Comparison of ENCODE assay signal across 12 cellular contexts in the genomic region with DNA sequence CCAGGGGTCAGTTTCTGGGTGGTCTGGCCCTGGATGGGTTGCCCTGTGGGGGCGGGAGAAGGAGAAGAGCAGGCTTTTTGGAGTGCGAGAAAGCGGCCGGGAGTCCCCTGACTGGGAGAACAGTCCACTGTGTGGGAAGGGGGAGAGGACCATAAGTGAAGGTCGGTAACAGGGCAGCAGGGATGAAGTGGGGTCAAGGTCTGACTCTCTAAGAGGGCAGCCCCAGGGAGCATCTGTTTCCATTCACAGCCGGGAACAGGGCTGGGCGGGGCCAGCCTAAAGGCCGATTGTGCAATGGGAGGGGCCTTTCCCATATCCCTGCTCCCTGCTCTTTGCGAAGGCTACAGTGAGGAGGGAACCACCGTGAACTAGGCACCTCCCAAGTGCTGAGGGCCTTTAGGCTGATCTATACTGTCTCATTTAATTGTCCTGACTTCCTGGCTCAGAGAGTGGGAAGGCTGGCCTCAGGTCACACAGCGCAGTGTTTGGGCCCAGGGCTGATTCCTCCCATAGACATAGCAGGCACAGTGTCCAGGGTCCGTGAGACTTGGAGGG. TPM values are rescaled to one million over a fixed set of nuclear protein-coding genes. Genes with fewer than 3 reads are reported as not detected.
DNase-seq lines count a peak whose midpoint lies in the region; ATAC-seq and TF ChIP-seq lines count a peak whose summit lies in the region.
"Had no signal": no experiment of that assay in that cellular context is flagged by ENCODE, and none has a peak within 500 bp of the region (broad histone marks: within the 10 kb centered on the region; RNA-seq: fewer than 3 reads in every experiment).

No MANE protein-coding gene starts in this region.

- DNase-seq in left lobe of liver (ENCODE audit: low spot score) (no peak), stomach (peak; percentile 46), DMS79 treated with DMSO at 0.1 percent for 48 hours (lab: John Stamatoyannopoulos, UW) (no peak)
- DNase-seq in effector memory CD8-positive, alpha-beta T cell, result no peak
- DNase-seq: activated B cell treated with CpG ODN at 0.5 μM for 24 hours had no signal

- H3K27me3 ChIP-seq in stomach, result peaks cover 0 to 10% (median 0%) of the 10 kb centered on the region in 3 donors

- no peak for TF ChIP-seq POLR2A in stomach (IDR thresholded peaks at IDR 0.05)

- H3K9me3 ChIP-seq in stomach, result no peaks in the 10 kb centered on the region

- H3K4me3 ChIP-seq in stomach, result no peak overlapping the region

- H3K4me1 ChIP-seq in stomach, result peaks cover 5 to 41% (median 17%) of the 10 kb centered on the region in 4 donors

- no peaks in the 10 kb centered on the region for H3K9me3 Mint-ChIP-seq in effector memory CD8-positive, alpha-beta T cell
- H3K9me3 Mint-ChIP-seq: activated B cell treated with CpG ODN at 0.5 μM for 24 hours; activated naive CD4-positive, alpha-beta T cell treated with anti-CD3 and anti-CD28 coated beads, Interleukin-2, amount 50 U/mL, for 24 hours had no signal

- H3K36me3 Mint-ChIP-seq in effector memory CD8-positive, alpha-beta T cell (ENCODE audit: insufficient read depth), result no peaks in the 10 kb centered on the region
- H3K36me3 Mint-ChIP-seq: activated naive CD4-positive, alpha-beta T cell treated with anti-CD3 and anti-CD28 coated beads, Interleukin-2, amount 50 U/mL, for 24 hours had no signal

- no peak overlapping the region for H3K4me3 Mint-ChIP-seq in effector memory CD8-positive, alpha-beta T cell
- H3K4me3 Mint-ChIP-seq: activated B cell treated with CpG ODN at 0.5 μM for 24 hours; activated naive CD4-positive, alpha-beta T cell treated with anti-CD3 and anti-CD28 coated beads, Interleukin-2, amount 50 U/mL, for 24 hours had no signal

- peak overlapping the region; percentile 30 to 83 (median 72) for H3K27ac ChIP-seq in stomach
- H3K27ac ChIP-seq: epithelial cell of prostate had no signal

- no peak for TF ChIP-seq RAD21 in Ishikawa (IDR thresholded peaks at IDR 0.05; ENCODE audit: low read depth)

- no peaks in the 10 kb centered on the region for H3K4me1 Mint-ChIP-seq in effector memory CD8-positive, alpha-beta T cell (ENCODE audit: low read depth in 2 of 2)
- H3K4me1 Mint-ChIP-seq: activated B cell treated with CpG ODN at 0.5 μM for 24 hours; activated naive CD4-positive, alpha-beta T cell treated with anti-CD3 and anti-CD28 coated beads, Interleukin-2, amount 50 U/mL, for 24 hours had no signal

- intact Hi-C loops in stomach (cut with DNase I; ENCODE audit: low total_unique reads), result no loop called here

- TF ChIP-seq CTCF in stomach (IDR thresholded peaks at IDR 0.05), result no peak

- ATAC-seq in esophagus mucosa, result peak; percentile 67
- ATAC-seq in left lobe of liver, result peak; percentile 70
- ATAC-seq in GM18861 (IDR thresholded peaks at IDR 0.05; ENCODE audit: unreplicated experiment), result no peak
- no peak for ATAC-seq in effector memory CD8-positive, alpha-beta T cell (replicated peaks)
- ATAC-seq in HG02610 (IDR thresholded peaks at IDR 0.05; ENCODE audit: unreplicated experiment), result no peak

- H3K27ac Mint-ChIP-seq in effector memory CD8-positive, alpha-beta T cell, result no peak overlapping the region
- H3K27ac Mint-ChIP-seq: activated B cell treated with CpG ODN at 0.5 μM for 24 hours; activated naive CD4-positive, alpha-beta T cell treated with anti-CD3 and anti-CD28 coated beads, Interleukin-2, amount 50 U/mL, for 24 hours had no signal

- peaks cover 50 to 86% of the 10 kb centered on the region in 2 donors for H3K27me3 Mint-ChIP-seq in effector memory CD8-positive, alpha-beta T cell

- 33 to 39% (median 35%) methylated on average over 12 of the region's 12 CpGs for WGBS in stomach, 5 donors

- H3K36me3 ChIP-seq in stomach, result no peaks in the 10 kb centered on the region

- TF ChIP-seq EP300 in Ishikawa (IDR thresholded peaks at IDR 0.05; ENCODE audit: borderline replicate concordance), result no peak
- no peak for TF ChIP-seq EP300 in stomach (IDR thresholded peaks at IDR 0.05)

TF ChIP-seq in Ishikawa, 13 proteins besides CTCF, POLR2A, EP300 and RAD21:
- peak; percentile 63; the same call in 1 of the 2 replicates for TF ChIP-seq CEBPB (IDR thresholded peaks at IDR 0.05)
- no peak for TF ChIP-seq TEAD4 (IDR thresholded peaks at IDR 0.05)

RNA-seq across cellular contexts. Expression of gene WFDC1, which starts 10.4 kb away (rescaled TPM):
- total RNA-seq in esophagus mucosa (1.1 TPM), left lobe of liver (1.4 TPM), stomach (10 to 100 TPM in 4 of 5 donors, not detected in 1; 10.7 to 64.3 (median 20.8) TPM)
- 10 to 100 TPM; 12.9 to 19.4 (median 13.9) TPM for polyA plus RNA-seq in stomach
- total RNA-seq: activated B cell treated with CpG ODN at 0.5 μM for 24 hours, LHCN-M2 had no signal

RNA-seq across cellular contexts. Expression of gene KCNG4, which starts 44.4 kb away (rescaled TPM):
- total RNA-seq in esophagus mucosa, result not detected
- total RNA-seq in left lobe of liver, result not detected
- total RNA-seq in stomach, result not detected
- polyA plus RNA-seq in stomach, result not detected
- total RNA-seq: activated B cell treated with CpG ODN at 0.5 μM for 24 hours had no signal

Comparison
In these comparisons a context has a peak if more than half of its experiments do, and no peak if none do; other contexts are left out.
1. ATAC-seq: peak in esophagus mucosa (single experiment) and left lobe of liver (single experiment); none in GM18861 (single experiment), effector memory CD8-positive, alpha-beta T cell (single experiment) and HG02610 (single experiment).